ENCODE assay signal across 28 cellular contexts in genomic region chr11:57240007-57240406, GRCh38. TPM values are rescaled to one million over a fixed set of nuclear protein-coding genes. Genes with fewer than 3 reads are reported as not detected.
"Had no signal": no experiment of that assay in that cellular context is flagged by ENCODE, and none has a peak within 500 bp of the region (broad histone marks: within the 10 kb centered on the region; RNA-seq: fewer than 3 reads in every experiment).

No MANE protein-coding gene starts in this region.

- H3K36me3 Mint-ChIP-seq: brain; stimulated activated memory B cell treated with anti-CD40 and anti-IgM and Interleukin-4, amounts not matched to agents 10 μg/mL and 1 μg/mL and 100 μg/mL, for 72 hours had no signal

- H3K9me3 Mint-ChIP-seq: activated naive CD4-positive, alpha-beta T cell treated with anti-CD3 and anti-CD28 coated beads for 36 hours; activated naive CD8-positive, alpha-beta T cell treated with anti-CD3 and anti-CD28 coated beads, Interleukin-2, amount 50 U/mL, for 24 hours; activated T-cell treated with anti-CD3 and anti-CD28 coated beads, Interleukin-2, amount 50 U/mL, for 4 hours; brain; stimulated activated memory B cell treated with anti-CD40 and anti-IgM and Interleukin-4, amounts not matched to agents 10 μg/mL and 1 μg/mL and 100 μg/mL, for 72 hours had no signal

- H3K4me1 Mint-ChIP-seq: stimulated activated memory B cell treated with anti-CD40 and anti-IgM and Interleukin-4, amounts not matched to agents 10 μg/mL and 1 μg/mL and 100 μg/mL, for 72 hours had no signal

- FAIRE-seq: colon, keratinocyte had no signal

- H3K4me1 ChIP-seq: foreskin keratinocyte, prostate gland had no signal

- H3K4me3 ChIP-seq: dorsolateral prefrontal cortex, prostate gland, right atrium auricular region, spleen, thoracic aorta, upper lobe of left lung had no signal

- H3K9me3 ChIP-seq: prostate gland, right atrium auricular region, spleen, thoracic aorta, upper lobe of left lung had no signal

- DNase-seq: activated CD4-positive, alpha-beta T cell treated with anti-CD3 and anti-CD28 coated beads, Interleukin-2, amount 50 U/mL, for 1 hour; activated CD4-positive, CD25-positive, alpha-beta regulatory T cell treated with anti-CD3 and anti-CD28 coated beads, Interleukin-2, amount 50 U/mL, for 72 hours; activated CD8-positive, alpha-beta memory T cell treated with anti-CD3 and anti-CD28 coated beads, Interleukin-2, amount 50 U/mL, for 4 hours; activated naive CD4-positive, alpha-beta T cell treated with anti-CD3 and anti-CD28 coated beads for 36 hours; activated naive CD8-positive, alpha-beta T cell treated with anti-CD3 and anti-CD28 coated beads, Interleukin-2, amount 50 U/mL, for 24 hours; activated T-cell treated with anti-CD3 and anti-CD28 coated beads, Interleukin-2, amount 50 U/mL, for 4 hours; central memory CD4-positive, alpha-beta T cell; dorsolateral prefrontal cortex; foreskin keratinocyte; glutamatergic neuron; occipital lobe; spleen; stimulated activated CD4-positive, alpha-beta T cell treated with anti-CD3 and anti-CD28 coated beads, Interleukin-4, amount 100 ng/mL, for 4 hours; T-helper 1 cell; T1000; upper lobe of left lung had no signal

- H3K27ac ChIP-seq: dorsolateral prefrontal cortex, foreskin keratinocyte, prostate gland, thoracic aorta had no signal

- H3K27me3 ChIP-seq: right atrium auricular region, upper lobe of left lung had no signal

- H3K36me3 ChIP-seq: prostate gland, right atrium auricular region, spleen, thoracic aorta, upper lobe of left lung had no signal

- ATAC-seq: activated naive CD8-positive, alpha-beta T cell treated with anti-CD3 and anti-CD28 coated beads, Interleukin-2, amount 50 U/mL, for 24 hours; activated T-cell treated with anti-CD3 and anti-CD28 coated beads, Interleukin-2, amount 50 U/mL, for 4 hours; foreskin keratinocyte; stimulated activated memory B cell treated with anti-CD40 and anti-IgM and Interleukin-4, amounts not matched to agents 10 μg/mL and 1 μg/mL and 100 μg/mL, for 72 hours had no signal

- H3K27ac Mint-ChIP-seq: activated naive CD4-positive, alpha-beta T cell treated with anti-CD3 and anti-CD28 coated beads for 36 hours; activated naive CD8-positive, alpha-beta T cell treated with anti-CD3 and anti-CD28 coated beads, Interleukin-2, amount 50 U/mL, for 24 hours; stimulated activated memory B cell treated with anti-CD40 and anti-IgM and Interleukin-4, amounts not matched to agents 10 μg/mL and 1 μg/mL and 100 μg/mL, for 72 hours had no signal

- H3K4me3 Mint-ChIP-seq: activated naive CD4-positive, alpha-beta T cell treated with anti-CD3 and anti-CD28 coated beads for 36 hours; activated naive CD8-positive, alpha-beta T cell treated with anti-CD3 and anti-CD28 coated beads, Interleukin-2, amount 50 U/mL, for 24 hours; activated T-cell treated with anti-CD3 and anti-CD28 coated beads, Interleukin-2, amount 50 U/mL, for 4 hours; brain; stimulated activated memory B cell treated with anti-CD40 and anti-IgM and Interleukin-4, amounts not matched to agents 10 μg/mL and 1 μg/mL and 100 μg/mL, for 72 hours had no signal

RNA-seq across cellular contexts. Expression of gene APLNR, which starts 3.0 kb away (rescaled TPM):
- total RNA-seq: activated naive CD4-positive, alpha-beta T cell treated with anti-CD3 and anti-CD28 coated beads for 36 hours; activated T-cell treated with anti-CD3 and anti-CD28 coated beads, Interleukin-2, amount 50 U/mL, for 4 hours; epithelial cell of proximal tubule; fibroblast of lung; foreskin keratinocyte; myocyte had no signal
- polyA plus RNA-seq: fibroblast of lung, foreskin keratinocyte, keratinocyte, neural cell had no signal

RNA-seq across cellular contexts. Expression of gene LRRC55, which starts 58.3 kb away (rescaled TPM):
- total RNA-seq: activated naive CD4-positive, alpha-beta T cell treated with anti-CD3 and anti-CD28 coated beads for 36 hours; activated T-cell treated with anti-CD3 and anti-CD28 coated beads, Interleukin-2, amount 50 U/mL, for 4 hours; epithelial cell of proximal tubule; fibroblast of lung; foreskin keratinocyte; mesenteric fat pad; myocyte; right atrium auricular region; thoracic aorta had no signal
- polyA plus RNA-seq: fibroblast of lung, foreskin keratinocyte, keratinocyte had no signal
